Comparison of ENCODE assay signal across 8 cellular contexts in the genomic region with DNA sequence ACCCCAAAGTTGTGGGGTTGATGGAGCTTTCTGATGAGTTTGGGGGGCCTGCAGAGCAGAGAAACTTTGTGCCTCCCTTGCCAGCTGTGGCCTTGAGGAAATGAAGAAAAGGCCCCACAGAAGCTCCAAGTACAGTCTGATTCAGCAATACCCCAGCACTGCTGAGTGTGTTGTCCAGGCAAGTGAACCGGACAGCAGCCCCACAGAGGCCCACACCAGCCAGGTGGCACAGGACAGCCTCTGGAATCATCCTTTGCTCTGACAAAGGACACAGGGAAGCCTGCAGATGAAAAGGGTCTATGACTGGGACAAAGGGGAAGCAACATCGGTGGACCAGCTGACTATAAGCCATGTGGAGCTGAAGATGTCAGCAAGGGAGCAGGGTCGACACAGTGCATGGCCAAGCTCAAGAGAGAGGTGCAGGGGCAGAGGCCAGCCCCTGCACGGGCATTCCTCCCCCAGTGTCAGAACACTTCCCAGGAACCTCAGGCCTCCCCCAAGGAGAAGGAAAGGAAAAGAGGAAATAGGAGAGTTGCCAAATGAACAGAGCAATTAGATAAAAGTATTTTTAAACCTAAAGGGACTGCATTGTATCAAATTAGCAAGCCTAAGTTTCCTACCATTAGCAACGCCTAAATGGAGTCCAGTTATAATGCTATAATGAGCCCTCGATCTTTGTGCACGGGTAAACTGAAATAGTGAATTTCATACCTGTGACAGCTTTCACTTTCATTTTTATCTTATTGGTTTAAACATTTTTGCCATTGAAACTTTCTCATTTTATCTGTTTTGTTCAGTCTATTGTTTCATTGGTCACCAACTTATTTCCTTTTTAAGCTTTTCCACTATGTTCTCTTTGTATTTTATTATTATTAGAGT. TPM values are rescaled to one million over a fixed set of nuclear protein-coding genes. Genes with fewer than 3 reads are reported as not detected.
DNase-seq lines count a peak whose midpoint lies in the region; ATAC-seq and TF ChIP-seq lines count a peak whose summit lies in the region.

No MANE protein-coding gene starts in this region.

- H3K27ac ChIP-seq in KOPT-K1 (ENCODE audit: low read depth, low read length, poor library complexity, severe bottlenecking) (peak overlapping the region; percentile 94), neutrophil (peak overlapping the region; percentile 31)

- H3K36me3 ChIP-seq in KOPT-K1 (ENCODE audit: insufficient read depth, low read length) (no peaks in the 10 kb centered on the region), neutrophil (no peaks in the 10 kb centered on the region)

- no peak for TF ChIP-seq POLR2A in erythroblast (IDR thresholded peaks at IDR 0.05; ENCODE audit: low read length)

- peaks cover 6 to 7% of the 10 kb centered on the region in 2 experiments for H3K4me1 ChIP-seq in neutrophil (ENCODE audit: control insufficient read depth in 1 of 2, insufficient read depth in 1 of 2, low read depth in 1 of 2, low read length in 1 of 2)

- no peaks in the 10 kb centered on the region for H3K27me3 ChIP-seq in neutrophil

- ATAC-seq in SK-N-SH treated with all-trans-retinoic acid at 6 μM for 48 hours: no peak

- no peak for TF ChIP-seq CTCF in neutrophil (IDR thresholded peaks at IDR 0.05)

- DNase-seq in Daoy (ENCODE audit: low read depth): peak; percentile 26
- peak; percentile 4 for DNase-seq in central memory CD4-positive, alpha-beta T cell
- no peak for DNase-seq in DMS53 (lab: John Stamatoyannopoulos, UW)
- no peak for DNase-seq in erythroblast (lab: John Stamatoyannopoulos, UW)
- DNase-seq in occipital lobe (lab: John Stamatoyannopoulos, UW): no peak

- peak overlapping the region in 1 of 2 experiments; percentile 55 for H3K4me3 ChIP-seq in neutrophil (ENCODE audit: low read depth in 1 of 2, low read length in 1 of 2)

- H3K9me3 ChIP-seq in KOPT-K1 (ENCODE audit: insufficient read depth, low read length, poor library complexity, severe bottlenecking) (no peaks in the 10 kb centered on the region), neutrophil (no peaks in the 10 kb centered on the region)

TF ChIP-seq in SK-N-SH treated with all-trans-retinoic acid at 6 μM for 48 hours, 23 proteins besides CTCF, POLR2A, EP300 and RAD21:
- TF ChIP-seq OSR1 (CRISPR knock-in tag; IDR thresholded peaks at IDR 0.05): no peak
- TF ChIP-seq, protein P1, sequence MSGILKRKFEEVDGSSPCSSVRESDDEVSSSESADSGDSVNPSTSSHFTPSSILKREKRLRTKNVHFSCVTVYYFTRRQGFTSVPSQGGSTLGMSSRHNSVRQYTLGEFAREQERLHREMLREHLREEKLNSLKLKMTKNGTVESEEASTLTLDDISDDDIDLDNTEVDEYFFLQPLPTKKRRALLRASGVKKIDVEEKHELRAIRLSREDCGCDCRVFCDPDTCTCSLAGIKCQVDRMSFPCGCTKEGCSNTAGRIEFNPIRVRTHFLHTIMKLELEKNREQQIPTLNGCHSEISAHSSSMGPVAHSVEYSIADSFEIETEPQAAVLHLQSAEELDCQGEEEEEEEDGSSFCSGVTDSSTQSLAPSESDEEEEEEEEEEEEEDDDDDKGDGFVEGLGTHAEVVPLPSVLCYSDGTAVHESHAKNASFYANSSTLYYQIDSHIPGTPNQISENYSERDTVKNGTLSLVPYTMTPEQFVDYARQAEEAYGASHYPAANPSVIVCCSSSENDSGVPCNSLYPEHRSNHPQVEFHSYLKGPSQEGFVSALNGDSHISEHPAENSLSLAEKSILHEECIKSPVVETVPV (CRISPR knock-in tag; IDR thresholded peaks at IDR 0.05): no peak
- no peak for TF ChIP-seq RARB (CRISPR knock-in tag; IDR thresholded peaks at IDR 0.05)
- TF ChIP-seq, protein P2, sequence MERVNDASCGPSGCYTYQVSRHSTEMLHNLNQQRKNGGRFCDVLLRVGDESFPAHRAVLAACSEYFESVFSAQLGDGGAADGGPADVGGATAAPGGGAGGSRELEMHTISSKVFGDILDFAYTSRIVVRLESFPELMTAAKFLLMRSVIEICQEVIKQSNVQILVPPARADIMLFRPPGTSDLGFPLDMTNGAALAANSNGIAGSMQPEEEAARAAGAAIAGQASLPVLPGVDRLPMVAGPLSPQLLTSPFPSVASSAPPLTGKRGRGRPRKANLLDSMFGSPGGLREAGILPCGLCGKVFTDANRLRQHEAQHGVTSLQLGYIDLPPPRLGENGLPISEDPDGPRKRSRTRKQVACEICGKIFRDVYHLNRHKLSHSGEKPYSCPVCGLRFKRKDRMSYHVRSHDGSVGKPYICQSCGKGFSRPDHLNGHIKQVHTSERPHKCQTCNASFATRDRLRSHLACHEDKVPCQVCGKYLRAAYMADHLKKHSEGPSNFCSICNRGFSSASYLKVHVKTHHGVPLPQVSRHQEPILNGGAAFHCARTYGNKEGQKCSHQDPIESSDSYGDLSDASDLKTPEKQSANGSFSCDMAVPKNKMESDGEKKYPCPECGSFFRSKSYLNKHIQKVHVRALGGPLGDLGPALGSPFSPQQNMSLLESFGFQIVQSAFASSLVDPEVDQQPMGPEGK (CRISPR knock-in tag; IDR thresholded peaks at IDR 0.05; ENCODE audit: borderline replicate concordance): no peak
- no peak for TF ChIP-seq CSDC2 (CRISPR knock-in tag; IDR thresholded peaks at IDR 0.05)
- TF ChIP-seq ZNF8 (CRISPR knock-in tag; IDR thresholded peaks at IDR 0.05): no peak
- TF ChIP-seq, protein P3, sequence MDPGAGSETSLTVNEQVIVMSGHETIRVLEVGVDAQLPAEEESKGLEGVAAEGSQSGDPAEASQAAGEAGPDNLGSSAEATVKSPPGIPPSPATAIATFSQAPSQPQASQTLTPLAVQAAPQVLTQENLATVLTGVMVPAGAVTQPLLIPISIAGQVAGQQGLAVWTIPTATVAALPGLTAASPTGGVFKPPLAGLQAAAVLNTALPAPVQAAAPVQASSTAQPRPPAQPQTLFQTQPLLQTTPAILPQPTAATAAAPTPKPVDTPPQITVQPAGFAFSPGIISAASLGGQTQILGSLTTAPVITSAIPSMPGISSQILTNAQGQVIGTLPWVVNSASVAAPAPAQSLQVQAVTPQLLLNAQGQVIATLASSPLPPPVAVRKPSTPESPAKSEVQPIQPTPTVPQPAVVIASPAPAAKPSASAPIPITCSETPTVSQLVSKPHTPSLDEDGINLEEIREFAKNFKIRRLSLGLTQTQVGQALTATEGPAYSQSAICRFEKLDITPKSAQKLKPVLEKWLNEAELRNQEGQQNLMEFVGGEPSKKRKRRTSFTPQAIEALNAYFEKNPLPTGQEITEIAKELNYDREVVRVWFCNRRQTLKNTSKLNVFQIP (CRISPR knock-in tag; IDR thresholded peaks at IDR 0.05; ENCODE audit: borderline replicate concordance, low read depth): no peak
- TF ChIP-seq ESRRG (CRISPR knock-in tag; IDR thresholded peaks at IDR 0.05): no peak

RNA-seq across cellular contexts. Expression of a gene that starts 46.3 kb away (rescaled TPM):
- not detected in 2 replicates for total RNA-seq in Daoy (2014; rRNA removed; shearing (Covaris generic))
- 0.31 TPM for total RNA-seq in occipital lobe

Comparison
In these comparisons a context has a peak if more than half of its experiments do, and no peak if none do; other contexts are left out.
1. DNase-seq: peak in Daoy (single experiment) and central memory CD4-positive, alpha-beta T cell (single experiment); none in DMS53 (single experiment), erythroblast (0 of 2) and occipital lobe (single experiment).